ENCODE assay signal across 1 cellular context in the genomic region with DNA sequence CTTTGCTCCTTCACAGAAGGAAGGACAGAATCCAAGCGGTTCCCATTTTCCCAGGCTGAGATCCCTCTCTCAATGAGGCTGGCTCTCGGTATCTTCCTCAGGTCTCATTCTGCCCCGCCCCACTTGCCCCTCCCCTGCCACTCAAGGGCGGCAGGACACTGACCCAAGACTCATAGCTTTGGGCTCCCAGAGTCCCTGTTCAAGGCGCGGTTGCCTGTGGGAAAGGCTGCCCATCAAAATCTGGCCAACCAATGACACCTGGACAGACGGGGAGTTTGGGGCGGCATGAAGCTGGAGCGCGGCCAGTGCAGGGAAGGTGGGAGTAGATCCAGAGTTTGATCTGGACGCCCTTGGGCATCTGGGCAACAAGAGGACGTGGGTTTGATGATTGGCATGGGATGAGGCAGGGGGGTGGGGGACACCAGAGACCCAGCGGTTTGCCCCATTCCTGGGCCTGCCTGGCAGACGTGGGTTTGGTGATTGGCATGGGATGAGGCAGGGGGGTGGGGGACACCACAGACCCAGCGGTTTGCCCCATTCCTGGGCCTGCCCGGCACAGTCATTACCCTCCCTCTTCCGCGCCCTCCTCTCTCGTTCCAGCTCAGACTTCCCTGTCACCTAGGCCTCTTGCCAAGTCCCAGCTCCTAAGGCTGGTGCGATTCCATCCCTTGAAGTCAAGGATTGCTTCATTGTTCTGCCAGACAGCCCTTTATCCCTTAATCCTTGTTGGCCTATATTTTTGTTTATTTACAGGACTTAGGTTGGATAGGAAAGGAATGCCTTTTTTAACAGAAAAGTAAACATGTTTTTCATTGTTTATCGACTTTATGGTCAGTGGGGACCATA.
TF ChIP-seq lines count a peak whose summit lies in the region.

No MANE protein-coding gene starts in this region.

TF ChIP-seq in HEK293, 187 proteins besides CTCF, POLR2A, EP300 and RAD21 (continued from another document):
- TF ChIP-seq, protein P1, sequence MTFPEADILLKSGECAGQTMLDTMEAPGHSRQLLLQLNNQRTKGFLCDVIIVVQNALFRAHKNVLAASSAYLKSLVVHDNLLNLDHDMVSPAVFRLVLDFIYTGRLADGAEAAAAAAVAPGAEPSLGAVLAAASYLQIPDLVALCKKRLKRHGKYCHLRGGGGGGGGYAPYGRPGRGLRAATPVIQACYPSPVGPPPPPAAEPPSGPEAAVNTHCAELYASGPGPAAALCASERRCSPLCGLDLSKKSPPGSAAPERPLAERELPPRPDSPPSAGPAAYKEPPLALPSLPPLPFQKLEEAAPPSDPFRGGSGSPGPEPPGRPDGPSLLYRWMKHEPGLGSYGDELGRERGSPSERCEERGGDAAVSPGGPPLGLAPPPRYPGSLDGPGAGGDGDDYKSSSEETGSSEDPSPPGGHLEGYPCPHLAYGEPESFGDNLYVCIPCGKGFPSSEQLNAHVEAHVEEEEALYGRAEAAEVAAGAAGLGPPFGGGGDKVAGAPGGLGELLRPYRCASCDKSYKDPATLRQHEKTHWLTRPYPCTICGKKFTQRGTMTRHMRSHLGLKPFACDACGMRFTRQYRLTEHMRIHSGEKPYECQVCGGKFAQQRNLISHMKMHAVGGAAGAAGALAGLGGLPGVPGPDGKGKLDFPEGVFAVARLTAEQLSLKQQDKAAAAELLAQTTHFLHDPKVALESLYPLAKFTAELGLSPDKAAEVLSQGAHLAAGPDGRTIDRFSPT (tag by site-specific recombination; IDR thresholded peaks at IDR 0.05) = peak; percentile 35; the same call in 1 of the 2 replicates
- no peak for TF ChIP-seq ZNF280D (tag by site-specific recombination; IDR thresholded peaks at IDR 0.05)
- TF ChIP-seq ZNF350 (tag by site-specific recombination; IDR thresholded peaks at IDR 0.05) = no peak
- TF ChIP-seq ZBTB48 (tag by site-specific recombination; IDR thresholded peaks at IDR 0.05) = peak; percentile 89
- TF ChIP-seq ZNF335 (tag by site-specific recombination; conservative IDR thresholded peaks at IDR 0.05) = 0 out of 2 replicates have a peak, but pooled peaks have one; percentile 35
- no peak for TF ChIP-seq HOXD13 (CRISPR knock-in tag; IDR thresholded peaks at IDR 0.05; ENCODE audit: borderline replicate concordance)
- TF ChIP-seq ZBTB17 (tag by site-specific recombination; IDR thresholded peaks at IDR 0.05) = 0 out of 2 replicates have a peak, but pooled peaks have one; percentile 22
- TF ChIP-seq ZNF623 (tag by site-specific recombination; IDR thresholded peaks at IDR 0.05) = no peak
- TF ChIP-seq ZBTB20 (tag by site-specific recombination; IDR thresholded peaks at IDR 0.05) = peak; percentile 45
- TF ChIP-seq ZNF629 (tag by site-specific recombination; IDR thresholded peaks at IDR 0.05) = 0 out of 2 replicates have a peak, but pooled peaks have one; percentile 12
- TF ChIP-seq ZNF426 (tag by site-specific recombination; IDR thresholded peaks at IDR 0.05) = no peak
- no peak for TF ChIP-seq ZNF423 (tag by site-specific recombination; IDR thresholded peaks at IDR 0.05)
- TF ChIP-seq, protein P2, sequence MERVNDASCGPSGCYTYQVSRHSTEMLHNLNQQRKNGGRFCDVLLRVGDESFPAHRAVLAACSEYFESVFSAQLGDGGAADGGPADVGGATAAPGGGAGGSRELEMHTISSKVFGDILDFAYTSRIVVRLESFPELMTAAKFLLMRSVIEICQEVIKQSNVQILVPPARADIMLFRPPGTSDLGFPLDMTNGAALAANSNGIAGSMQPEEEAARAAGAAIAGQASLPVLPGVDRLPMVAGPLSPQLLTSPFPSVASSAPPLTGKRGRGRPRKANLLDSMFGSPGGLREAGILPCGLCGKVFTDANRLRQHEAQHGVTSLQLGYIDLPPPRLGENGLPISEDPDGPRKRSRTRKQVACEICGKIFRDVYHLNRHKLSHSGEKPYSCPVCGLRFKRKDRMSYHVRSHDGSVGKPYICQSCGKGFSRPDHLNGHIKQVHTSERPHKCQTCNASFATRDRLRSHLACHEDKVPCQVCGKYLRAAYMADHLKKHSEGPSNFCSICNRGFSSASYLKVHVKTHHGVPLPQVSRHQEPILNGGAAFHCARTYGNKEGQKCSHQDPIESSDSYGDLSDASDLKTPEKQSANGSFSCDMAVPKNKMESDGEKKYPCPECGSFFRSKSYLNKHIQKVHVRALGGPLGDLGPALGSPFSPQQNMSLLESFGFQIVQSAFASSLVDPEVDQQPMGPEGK (tag by site-specific recombination; IDR thresholded peaks at IDR 0.05) = peak; percentile 77
- TF ChIP-seq ZNF585B (tag by site-specific recombination; IDR thresholded peaks at IDR 0.05) = no peak
- no peak for TF ChIP-seq ZBTB1 (tag by site-specific recombination; IDR thresholded peaks at IDR 0.05)
- TF ChIP-seq FEZF1 (tag by site-specific recombination; IDR thresholded peaks at IDR 0.05) = peak; percentile 78
- TF ChIP-seq ZBTB8A (tag by site-specific recombination; IDR thresholded peaks at IDR 0.05) = 0 out of 2 replicates have a peak, but pooled peaks have one; percentile 8
- no peak for TF ChIP-seq ZNF670 (tag by site-specific recombination; IDR thresholded peaks at IDR 0.05; ENCODE audit: low read depth)
- peak; percentile 79 for TF ChIP-seq ZNF398 (tag by site-specific recombination; IDR thresholded peaks at IDR 0.05)
- TF ChIP-seq ATF2 (tag by site-specific recombination; IDR thresholded peaks at IDR 0.05; ENCODE audit: low read depth) = no peak
- TF ChIP-seq SP2 (tag by site-specific recombination; IDR thresholded peaks at IDR 0.05) = peak; percentile 40
- TF ChIP-seq, protein P3, sequence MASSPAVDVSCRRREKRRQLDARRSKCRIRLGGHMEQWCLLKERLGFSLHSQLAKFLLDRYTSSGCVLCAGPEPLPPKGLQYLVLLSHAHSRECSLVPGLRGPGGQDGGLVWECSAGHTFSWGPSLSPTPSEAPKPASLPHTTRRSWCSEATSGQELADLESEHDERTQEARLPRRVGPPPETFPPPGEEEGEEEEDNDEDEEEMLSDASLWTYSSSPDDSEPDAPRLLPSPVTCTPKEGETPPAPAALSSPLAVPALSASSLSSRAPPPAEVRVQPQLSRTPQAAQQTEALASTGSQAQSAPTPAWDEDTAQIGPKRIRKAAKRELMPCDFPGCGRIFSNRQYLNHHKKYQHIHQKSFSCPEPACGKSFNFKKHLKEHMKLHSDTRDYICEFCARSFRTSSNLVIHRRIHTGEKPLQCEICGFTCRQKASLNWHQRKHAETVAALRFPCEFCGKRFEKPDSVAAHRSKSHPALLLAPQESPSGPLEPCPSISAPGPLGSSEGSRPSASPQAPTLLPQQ (tag by site-specific recombination; IDR thresholded peaks at IDR 0.05) = peak; percentile 35; the same call in 1 of the 2 replicates
- TF ChIP-seq ZNF10 (tag by site-specific recombination; IDR thresholded peaks at IDR 0.05) = no peak; the same call in 1 of the 2 replicates
- no peak for TF ChIP-seq KLF1 (tag by site-specific recombination; IDR thresholded peaks at IDR 0.05)
- TF ChIP-seq SP7 (tag by site-specific recombination; IDR thresholded peaks at IDR 0.05) = peak; percentile 53; the same call in 1 of the 2 replicates
- TF ChIP-seq, protein P4, sequence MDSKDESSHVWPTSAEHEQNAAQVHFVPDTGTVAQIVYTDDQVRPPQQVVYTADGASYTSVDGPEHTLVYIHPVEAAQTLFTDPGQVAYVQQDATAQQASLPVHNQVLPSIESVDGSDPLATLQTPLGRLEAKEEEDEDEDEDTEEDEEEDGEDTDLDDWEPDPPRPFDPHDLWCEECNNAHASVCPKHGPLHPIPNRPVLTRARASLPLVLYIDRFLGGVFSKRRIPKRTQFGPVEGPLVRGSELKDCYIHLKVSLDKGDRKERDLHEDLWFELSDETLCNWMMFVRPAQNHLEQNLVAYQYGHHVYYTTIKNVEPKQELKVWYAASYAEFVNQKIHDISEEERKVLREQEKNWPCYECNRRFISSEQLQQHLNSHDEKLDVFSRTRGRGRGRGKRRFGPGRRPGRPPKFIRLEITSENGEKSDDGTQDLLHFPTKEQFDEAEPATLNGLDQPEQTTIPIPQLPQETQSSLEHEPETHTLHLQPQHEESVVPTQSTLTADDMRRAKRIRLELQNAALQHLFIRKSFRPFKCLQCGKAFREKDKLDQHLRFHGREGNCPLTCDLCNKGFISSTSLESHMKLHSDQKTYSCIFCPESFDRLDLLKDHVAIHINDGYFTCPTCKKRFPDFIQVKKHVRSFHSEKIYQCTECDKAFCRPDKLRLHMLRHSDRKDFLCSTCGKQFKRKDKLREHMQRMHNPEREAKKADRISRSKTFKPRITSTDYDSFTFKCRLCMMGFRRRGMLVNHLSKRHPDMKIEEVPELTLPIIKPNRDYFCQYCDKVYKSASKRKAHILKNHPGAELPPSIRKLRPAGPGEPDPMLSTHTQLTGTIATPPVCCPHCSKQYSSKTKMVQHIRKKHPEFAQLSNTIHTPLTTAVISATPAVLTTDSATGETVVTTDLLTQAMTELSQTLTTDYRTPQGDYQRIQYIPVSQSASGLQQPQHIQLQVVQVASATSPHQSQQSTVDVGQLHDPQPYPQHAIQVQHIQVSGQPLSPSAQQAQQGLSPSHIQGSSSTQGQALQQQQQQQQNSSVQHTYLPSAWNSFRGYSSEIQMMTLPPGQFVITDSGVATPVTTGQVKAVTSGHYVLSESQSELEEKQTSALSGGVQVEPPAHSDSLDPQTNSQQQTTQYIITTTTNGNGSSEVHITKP (tag by site-specific recombination; IDR thresholded peaks at IDR 0.05) = peak; percentile 68
